ENCODE assay signal across 8 cellular contexts in the genomic region with DNA sequence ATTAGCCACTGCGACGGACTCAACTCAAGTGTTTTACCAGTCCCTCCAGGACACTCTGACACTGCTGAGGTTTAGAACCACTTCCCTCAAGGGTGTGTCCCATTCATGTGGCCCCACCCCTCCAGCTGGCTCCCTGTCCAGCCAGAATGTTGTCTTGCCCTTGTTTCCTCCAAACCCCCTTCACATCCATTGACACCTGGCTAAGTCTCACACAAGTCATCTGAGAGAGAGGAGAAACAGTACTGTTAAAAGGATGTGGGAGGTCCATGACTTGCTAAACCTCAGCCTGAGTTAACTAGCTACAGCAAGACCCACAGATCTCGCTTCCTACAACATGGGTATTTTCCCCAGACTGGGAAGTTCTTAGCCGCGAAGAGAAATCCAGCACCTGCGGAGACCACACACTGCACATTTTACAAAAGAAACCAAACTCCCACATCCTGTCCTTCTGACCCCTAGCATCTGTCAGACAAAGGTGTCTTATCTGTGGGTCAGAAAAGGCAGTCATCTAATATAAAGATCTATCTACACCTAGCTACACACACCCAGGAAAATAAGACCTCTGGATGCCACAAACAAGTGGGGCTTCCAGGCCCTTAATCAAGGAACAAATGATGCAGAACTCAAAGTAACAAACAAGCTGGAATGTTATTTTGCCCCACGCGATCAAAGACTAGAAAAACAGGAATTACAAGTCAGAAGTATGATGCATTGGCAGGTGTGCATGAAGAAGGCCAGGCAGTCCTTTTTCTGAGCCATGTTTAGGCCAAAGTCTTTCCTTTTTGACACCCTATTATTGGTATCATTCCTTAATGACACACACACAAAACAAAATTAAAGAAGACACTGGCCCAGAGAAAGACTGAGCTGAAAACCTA. TPM values are rescaled to one million over a fixed set of nuclear protein-coding genes. Genes with fewer than 3 reads are reported as not detected.
DNase-seq lines count a peak whose midpoint lies in the region; ATAC-seq, FAIRE-seq and TF ChIP-seq lines count a peak whose summit lies in the region.

No MANE protein-coding gene starts in this region.

- FAIRE-seq in H54 (lab: Jason Lieb, UNC) (peak; percentile 45), frontal cortex (lab: Jason Lieb, UNC) (no peak), D721Med (lab: Jason Lieb, UNC) (no peak)

- no peak for TF ChIP-seq CTCF in D721Med (IDR thresholded peaks at IDR 0.05; ENCODE audit: insufficient read depth, missing control alignments)

- TF ChIP-seq POLR2A in H54 (IDR thresholded peaks at IDR 0.05; ENCODE audit: low read depth, low read length): no peak

- ATAC-seq in GM18520 (IDR thresholded peaks at IDR 0.05; ENCODE audit: unreplicated experiment): peak; percentile 63

- DNase-seq in H54 (ENCODE audit: insufficient read length, low spot score) (no peak), LHCN-M2 (ENCODE audit: low read depth) (peak; percentile 38), kidney glomerular epithelial cell (lab: John Stamatoyannopoulos, UW) (peak; percentile 16), NCI-H1694 (lab: John Stamatoyannopoulos, UW) (no peak), frontal cortex (ENCODE audit: low spot score in 2 of 2) (no peak), D721Med (ENCODE audit: insufficient read length, low spot score) (no peak)
- DNase-seq in activated CD8-positive, alpha-beta memory T cell treated with anti-CD3 and anti-CD28 coated beads, Interleukin-2, amount 50 U/mL, for 1 hour (ENCODE audit: extremely low read depth): peak; percentile 19

RNA-seq across cellular contexts. Expression of gene OSBPL3, which starts 13.9 kb away (rescaled TPM):
- 41.2 and 48.7 TPM in 2 replicates for total RNA-seq in LHCN-M2 (2014; rRNA removed)
- polyA plus RNA-seq in LHCN-M2 (2012): 12.6 TPM
- 4.5 TPM for total RNA-seq in frontal cortex

Comparison
In these comparisons a context has a peak if more than half of its experiments do, and no peak if none do; other contexts are left out.
1. DNase-seq: peak in LHCN-M2 (single experiment), activated CD8-positive, alpha-beta memory T cell treated with anti-CD3 and anti-CD28 coated beads, Interleukin-2, amount 50 U/mL, for 1 hour (single experiment) and kidney glomerular epithelial cell (single experiment); none in H54 (single experiment), NCI-H1694 (single experiment), frontal cortex (0 of 2) and D721Med (single experiment).